In genomic region chr4:125181804-125182203, GRCh38 we compare ENCODE assay signal across 21 cellular contexts.
"Had no signal": no experiment of that assay in that cellular context is flagged by ENCODE, and none has a peak within 500 bp of the region (broad histone marks: within the 10 kb centered on the region; RNA-seq: fewer than 3 reads in every experiment).

No MANE protein-coding gene starts in this region.

- H3K27me3 ChIP-seq: dorsolateral prefrontal cortex, esophagus muscularis mucosa, foreskin keratinocyte, gastroesophageal sphincter, heart left ventricle, hepatocyte had no signal

- H3K4me3 ChIP-seq: coronary artery, dorsolateral prefrontal cortex, esophagus muscularis mucosa, gastroesophageal sphincter, heart left ventricle, hepatocyte, mucosa of descending colon had no signal

- ATAC-seq: foreskin keratinocyte, gastroesophageal sphincter, heart left ventricle, left colon, left lobe of liver, left ventricle myocardium superior, mucosa of descending colon had no signal

- H3K4me2 ChIP-seq: hepatocyte had no signal

- H3K36me3 ChIP-seq: esophagus muscularis mucosa, gastroesophageal sphincter, heart left ventricle had no signal

- H3K27ac ChIP-seq: coronary artery, dorsolateral prefrontal cortex, esophagus muscularis mucosa, foreskin keratinocyte, gastroesophageal sphincter, heart left ventricle, hepatocyte had no signal

- DNase-seq: dermis blood vessel endothelial cell; dorsolateral prefrontal cortex; effector CD4-positive, alpha-beta T cell; effector memory CD4-positive, alpha-beta T cell; foreskin keratinocyte; heart left ventricle; hypothalamus; immature natural killer cell; islet precursor cell; kidney; kidney glomerular epithelial cell; left colon; left ventricle myocardium superior; mesenchymal stem cell; mucosa of descending colon; naive B cell had no signal

- H2AFZ ChIP-seq: hepatocyte had no signal

- H3K9me3 ChIP-seq: esophagus muscularis mucosa, gastroesophageal sphincter, heart left ventricle, mucosa of descending colon had no signal

- H3K4me1 ChIP-seq: esophagus muscularis mucosa, foreskin keratinocyte, gastroesophageal sphincter, heart left ventricle had no signal

- H3K79me2 ChIP-seq: hepatocyte had no signal
